ENCODE assay signal across 18 cellular contexts in genomic region chr14:96252323-96253052, GRCh38. TPM values are rescaled to one million over a fixed set of nuclear protein-coding genes. Genes with fewer than 3 reads are reported as not detected.
DNase-seq lines count a peak whose midpoint lies in the region; ATAC-seq and TF ChIP-seq lines count a peak whose summit lies in the region.
"Had no signal": no experiment of that assay in that cellular context is flagged by ENCODE, and none has a peak within 500 bp of the region (broad histone marks: within the 10 kb centered on the region; RNA-seq: fewer than 3 reads in every experiment).

No MANE protein-coding gene starts in this region.

- no peak overlapping the region for H3K4me3 Mint-ChIP-seq in MCF 10A (ENCODE audit: unreplicated experiment)
- no peak overlapping the region for H3K4me3 Mint-ChIP-seq in glutamatergic neuron (ENCODE audit: unreplicated experiment)

- no peak for TF ChIP-seq POLR2A in vagina (IDR thresholded peaks at IDR 0.05)

- in situ Hi-C loops in mammary epithelial cell (cut with MboI; ENCODE audit: low sequenced_read_pairs in 2 of 2), result loop anchor here (25.0 kb wide), 2 partner anchors 690 to 715 kb away; partner anchors contain the start of gene GLRX5 (in 1 of the 2)

- H3K9me3 Mint-ChIP-seq in MCF 10A (ENCODE audit: unreplicated experiment), result no peaks in the 10 kb centered on the region
- peaks cover 8% of the 10 kb centered on the region for H3K9me3 Mint-ChIP-seq in glutamatergic neuron (ENCODE audit: unreplicated experiment)

- CTCF ChIA-PET in MCF 10A (lab: Yijun Ruan, JAX), result interaction anchor here (0.7 to 1.2 kb wide), 4 partner anchors 10 to 157 kb away, joined by 3 to 4 read pairs (median 4); no protein-coding TSS in a partner anchor
- CTCF ChIA-PET in mammary epithelial cell (lab: Charles Lee; ENCODE audit: low non-redundant PET), result no interaction called here

- H2AFZ ChIP-seq in mammary epithelial cell (ENCODE audit: low read depth, low read length), result no peak overlapping the region

- peaks cover 42% of the 10 kb centered on the region for H3K4me1 ChIP-seq in mammary epithelial cell (ENCODE audit: insufficient read depth, low read length)
- peaks cover 45% of the 10 kb centered on the region for H3K4me1 ChIP-seq in RWPE2 (ENCODE audit: insufficient read depth, poor library complexity, severe bottlenecking)
- H3K4me1 ChIP-seq in vagina, result peaks cover 34% of the 10 kb centered on the region
- H3K4me1 ChIP-seq: left lung had no signal

- dilution Hi-C loops in mammary epithelial cell (cut with HindIII; ENCODE audit: low sequenced_read_pairs), result loop anchor here (25.0 kb wide), 1 partner anchor 140 kb away; no protein-coding TSS in a partner anchor

- DNase-seq in MCF 10A (ENCODE audit: unreplicated experiment) (no peak), mammary epithelial cell (no peak), RWPE2 (ENCODE audit: low spot score) (no peak), glutamatergic neuron (no peak), vagina (ENCODE audit: extremely low spot score in 2 of 2) (no peak), GF-D8 (lab: John Stamatoyannopoulos, UW) (no peak)
- DNase-seq: activated naive CD4-positive, alpha-beta T cell; AML-193; hypothalamus; stimulated activated CD4-positive, alpha-beta T cell treated with anti-CD3 and anti-CD28 coated beads, Interleukin-12 subunit alpha, Interleukin-12 subunit beta, amount 100 ng/mL, for 4 hours had no signal

- no peak overlapping the region for H3K27ac ChIP-seq in mammary epithelial cell (ENCODE audit: insufficient read depth, low read depth, low read length)
- peak overlapping the region; percentile 47 for H3K27ac ChIP-seq in RWPE2 (ENCODE audit: poor library complexity, severe bottlenecking)
- peak overlapping the region; percentile 57 for H3K27ac ChIP-seq in vagina
- H3K27ac ChIP-seq: cardiac muscle cell, left lung, neutrophil had no signal

- intact Hi-C loops in MCF 10A (cut with micrococcal nuclease), result no loop called here
- intact Hi-C loops in mammary epithelial cell (cut with micrococcal nuclease), result no loop called here
- intact Hi-C loops in vagina (cut with DNase I), result no loop called here

- peaks cover 43% of the 10 kb centered on the region for H3K4me1 Mint-ChIP-seq in MCF 10A (ENCODE audit: insufficient read depth, unreplicated experiment)
- H3K4me1 Mint-ChIP-seq in glutamatergic neuron (ENCODE audit: low read depth, unreplicated experiment), result peaks cover 7% of the 10 kb centered on the region

- peak overlapping the region; percentile 61 for H3K27ac Mint-ChIP-seq in MCF 10A (ENCODE audit: low read depth, unreplicated experiment)
- peak overlapping the region; percentile 70 for H3K27ac Mint-ChIP-seq in glutamatergic neuron (ENCODE audit: unreplicated experiment)

- ATAC-seq in RWPE2 (ENCODE audit: low read depth) (no peak), GM19397 (IDR thresholded peaks at IDR 0.05; ENCODE audit: unreplicated experiment) (no peak), HG02840 (IDR thresholded peaks at IDR 0.05; ENCODE audit: low FRiP score, unreplicated experiment) (no peak)

- H3K27me3 ChIP-seq in mammary epithelial cell (ENCODE audit: insufficient read depth, low read length) (no peaks in the 10 kb centered on the region), RWPE2 (ENCODE audit: insufficient read depth, poor library complexity, severe bottlenecking) (no peaks in the 10 kb centered on the region), vagina (no peaks in the 10 kb centered on the region)
- H3K27me3 ChIP-seq: cardiac muscle cell had no signal

- H3K4me3 ChIP-seq in mammary epithelial cell (replicated peaks in 1 of 3; ENCODE audit: insufficient read depth in 1 of 3, low read depth in 2 of 3, low read length in 3 of 3) (no peak overlapping the region), RWPE2 (ENCODE audit: severe bottlenecking) (no peak overlapping the region), vagina (no peak overlapping the region)
- H3K4me3 ChIP-seq: cardiac muscle cell, left lung had no signal

- H3K9me3 ChIP-seq in mammary epithelial cell (replicated peaks; ENCODE audit: insufficient read depth, low read length) (no peaks in the 10 kb centered on the region), RWPE2 (ENCODE audit: severe bottlenecking) (no peaks in the 10 kb centered on the region), vagina (no peaks in the 10 kb centered on the region)
- H3K9me3 ChIP-seq: left lung, neutrophil had no signal

- H3K36me3 Mint-ChIP-seq in MCF 10A (ENCODE audit: insufficient read depth, unreplicated experiment), result no peaks in the 10 kb centered on the region
- H3K36me3 Mint-ChIP-seq in glutamatergic neuron (ENCODE audit: unreplicated experiment), result peaks cover 8% of the 10 kb centered on the region

- no peak overlapping the region for H3K9ac ChIP-seq in mammary epithelial cell (ENCODE audit: insufficient read depth, low read length)

- no TSS peak for BruUV-seq in MCF 10A (replicated peaks; lab: Mats Ljungman, UMichigan)
- BruUV-seq in mammary epithelial cell (replicated peaks; lab: Mats Ljungman, UMichigan), result no TSS peak

- H3K4me2 ChIP-seq in mammary epithelial cell (ENCODE audit: insufficient read depth, low read depth, low read length), result no peak overlapping the region

- WGBS in mammary epithelial cell (ENCODE audit: low coverage, missing lambda C conversion rate), result 91% methylated on average over 10 of the region's 19 CpGs

- H4K20me1 ChIP-seq in mammary epithelial cell (ENCODE audit: insufficient read depth, low read length), result no peaks in the 10 kb centered on the region

- H3K36me3 ChIP-seq in mammary epithelial cell (ENCODE audit: insufficient read depth, low read length), result no peaks in the 10 kb centered on the region
- H3K36me3 ChIP-seq in RWPE2 (ENCODE audit: low read depth), result no peaks in the 10 kb centered on the region
- no peaks in the 10 kb centered on the region for H3K36me3 ChIP-seq in vagina
- H3K36me3 ChIP-seq: cardiac muscle cell, left lung, neutrophil had no signal

- POLR2A ChIA-PET in MCF 10A (lab: Yijun Ruan, JAX), result interaction anchor here (1.5 kb wide), 1 partner anchor 27 kb away, joined by 5 read pairs; no protein-coding TSS in a partner anchor

- H3K27me3 Mint-ChIP-seq in MCF 10A (ENCODE audit: insufficient read depth, unreplicated experiment) (no peaks in the 10 kb centered on the region), glutamatergic neuron (ENCODE audit: unreplicated experiment) (peaks cover 4% of the 10 kb centered on the region)

- TF ChIP-seq CTCF in MCF 10A (IDR thresholded peaks at IDR 0.05; ENCODE audit: unreplicated experiment) (no peak), mammary epithelial cell (conservative IDR thresholded peaks at IDR 0.05 in 1 of 2, IDR thresholded peaks at IDR 0.05 in 1 of 2; ENCODE audit: extremely low read depth in 1 of 2, insufficient read depth in 1 of 2, low read depth in 1 of 2, low read length in 2 of 2) (no peak), RWPE2 (IDR thresholded peaks at IDR 0.05; ENCODE audit: poor library complexity, severe bottlenecking) (no peak), glutamatergic neuron (IDR thresholded peaks at IDR 0.05; ENCODE audit: partially characterized antibody, unreplicated experiment) (no peak), vagina (IDR thresholded peaks at IDR 0.05) (no peak)

- H3K79me2 ChIP-seq in mammary epithelial cell (ENCODE audit: insufficient read depth, low read length), result no peaks in the 10 kb centered on the region

RNA-seq across cellular contexts. Expression of gene BDKRB1, which starts 3.5 kb away (rescaled TPM):
- total RNA-seq in MCF 10A (2022), result 0.32 and 0.51 TPM in 2 replicates
- 1 to 10 TPM in 1 of 2 donors, under 1 TPM in 1; 0.17 to 4.8 TPM for total RNA-seq in mammary epithelial cell
- 3.7 TPM for polyA plus RNA-seq in mammary epithelial cell
- 6.9 TPM for polyA minus RNA-seq in mammary epithelial cell
- not detected for total RNA-seq in glutamatergic neuron (ENCODE audit: unreplicated experiment)
- 2.5 TPM for total RNA-seq in vagina
- total RNA-seq: activated CD8-positive, alpha-beta memory T cell treated with anti-CD3 and anti-CD28 coated beads for 36 hours; endothelial cell of umbilical vein; G401 had no signal
- polyA plus RNA-seq: cardiac muscle cell, endothelial cell of umbilical vein had no signal

RNA-seq across cellular contexts. Expression of gene BDKRB2, which starts 47.8 kb away (rescaled TPM):
- total RNA-seq in MCF 10A (2022) (1.4 and 2.8 TPM in 2 replicates), mammary epithelial cell (10 to 100 TPM in 1 of 2 donors, 1 to 10 TPM in 1; 7.5 to 21.1 TPM), glutamatergic neuron (ENCODE audit: unreplicated experiment) (3.8 TPM), vagina (23.3 TPM)
- polyA plus RNA-seq in mammary epithelial cell, result 18.1 TPM
- 37.4 TPM for polyA minus RNA-seq in mammary epithelial cell
- total RNA-seq: activated CD8-positive, alpha-beta memory T cell treated with anti-CD3 and anti-CD28 coated beads for 36 hours; G401 had no signal
- polyA plus RNA-seq: cardiac muscle cell had no signal
